ENCODE assay signal across 10 cellular contexts in the genomic region with DNA sequence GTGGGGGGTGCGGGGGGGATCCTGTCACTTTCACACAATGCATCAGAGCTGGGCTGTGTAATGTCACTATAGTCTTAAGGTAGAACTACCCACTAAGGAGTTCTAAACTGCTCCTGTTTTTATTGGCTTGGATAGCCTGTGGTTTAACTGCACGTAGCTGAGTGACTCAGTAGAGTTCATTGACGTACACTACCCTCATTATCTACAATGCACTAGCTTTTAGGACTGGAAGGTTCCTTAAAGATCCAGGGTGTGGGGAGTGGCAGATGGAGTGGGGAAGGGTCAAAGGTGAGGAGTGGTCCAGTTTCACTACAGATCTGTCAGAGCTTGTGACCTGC.
DNase-seq lines count a peak whose midpoint lies in the region; TF ChIP-seq lines count a peak whose summit lies in the region.
"Had no signal": no experiment of that assay in that cellular context is flagged by ENCODE, and none has a peak within 500 bp of the region (broad histone marks: within the 10 kb centered on the region; RNA-seq: fewer than 3 reads in every experiment).

No MANE protein-coding gene starts in this region.

- CTCF ChIA-PET in activated CD4-positive, alpha-beta T cell treated with anti-CD3 and anti-CD28 coated beads, Interleukin-2, amount 10 ng/mL, durations not matched to agents 7 days and 5 days (lab: Charles Lee), result no interaction called here

- peaks cover 3% of the 10 kb centered on the region for H3K4me1 Mint-ChIP-seq in activated CD4-positive, alpha-beta T cell treated with anti-CD3 and anti-CD28 coated beads, Interleukin-2, amount 10 ng/mL, durations not matched to agents 7 days and 5 days

- H3K4me3 Mint-ChIP-seq in activated CD4-positive, alpha-beta T cell treated with anti-CD3 and anti-CD28 coated beads, Interleukin-2, amount 10 ng/mL, durations not matched to agents 7 days and 5 days, result no peak overlapping the region

- H3K4me3 ChIP-seq in HFF-Myc (replicated peaks; ENCODE audit: low read depth, low read length) (no peak overlapping the region), SJSA1 (no peak overlapping the region), fibroblast of pulmonary artery (replicated peaks; ENCODE audit: low read depth, low read length) (no peak overlapping the region)
- H3K4me3 ChIP-seq: body of pancreas had no signal

- H3K27ac ChIP-seq in SJSA1, result peak overlapping the region; percentile 45; the same call in 1 of the 2 replicates
- H3K27ac ChIP-seq: body of pancreas had no signal

- no peaks in the 10 kb centered on the region for H3K36me3 Mint-ChIP-seq in activated CD4-positive, alpha-beta T cell treated with anti-CD3 and anti-CD28 coated beads, Interleukin-2, amount 10 ng/mL, durations not matched to agents 7 days and 5 days (ENCODE audit: low read depth)

- peak; percentile 46 for DNase-seq in HFF-Myc (ENCODE audit: extremely low read depth, low read depth)
- DNase-seq in SJSA1 (ENCODE audit: low read depth in 1 of 2, low spot score in 2 of 2), result peak in 1 of 2 experiments; percentile 36
- DNase-seq in fibroblast of pulmonary artery (ENCODE audit: low read depth), result peak; percentile 97
- peak; percentile 41 for DNase-seq in smooth muscle cell of the brain vasculature (ENCODE audit: low read depth, low spot score)
- no peak for DNase-seq in NCI-H1092 (lab: John Stamatoyannopoulos, UW)
- no peak for DNase-seq in superior temporal gyrus (ENCODE audit: extremely low spot score)
- no peak for DNase-seq in stimulated activated CD4-positive, alpha-beta T cell treated with anti-CD3 and anti-CD28 coated beads, Interleukin-2, amount 100 ng/mL, for 48 hours
- DNase-seq in activated CD4-positive, alpha-beta T cell treated with anti-CD3 and anti-CD28 coated beads, Interleukin-2, amount 10 ng/mL, durations not matched to agents 7 days and 5 days, result no peak
- DNase-seq: body of pancreas, GDM1 had no signal

- peaks cover 11% of the 10 kb centered on the region for H3K4me1 ChIP-seq in SJSA1 (replicated peaks)
- H3K4me1 ChIP-seq: body of pancreas had no signal

- no peaks in the 10 kb centered on the region for H3K27me3 ChIP-seq in SJSA1 (replicated peaks)
- H3K27me3 ChIP-seq: body of pancreas had no signal

- no peaks in the 10 kb centered on the region for H3K9me3 Mint-ChIP-seq in activated CD4-positive, alpha-beta T cell treated with anti-CD3 and anti-CD28 coated beads, Interleukin-2, amount 10 ng/mL, durations not matched to agents 7 days and 5 days

- H3K27ac Mint-ChIP-seq in activated CD4-positive, alpha-beta T cell treated with anti-CD3 and anti-CD28 coated beads, Interleukin-2, amount 10 ng/mL, durations not matched to agents 7 days and 5 days, result no peak overlapping the region

- no peaks in the 10 kb centered on the region for H3K9me3 ChIP-seq in SJSA1 (replicated peaks)
- H3K9me3 ChIP-seq: body of pancreas had no signal

- no peaks in the 10 kb centered on the region for H3K27me3 Mint-ChIP-seq in activated CD4-positive, alpha-beta T cell treated with anti-CD3 and anti-CD28 coated beads, Interleukin-2, amount 10 ng/mL, durations not matched to agents 7 days and 5 days

- no peaks in the 10 kb centered on the region for H3K36me3 ChIP-seq in SJSA1

- POLR2A ChIA-PET in activated CD4-positive, alpha-beta T cell treated with anti-CD3 and anti-CD28 coated beads, Interleukin-2, amount 10 ng/mL, durations not matched to agents 7 days and 5 days (lab: Charles Lee), result no interaction called here

- TF ChIP-seq CTCF in HFF-Myc (IDR thresholded peaks at IDR 0.05; ENCODE audit: low read depth, low read length, missing control alignments), result no peak
- no peak for TF ChIP-seq CTCF in fibroblast of pulmonary artery (IDR thresholded peaks at IDR 0.05; ENCODE audit: low read length, missing control alignments)

Comparison
In these comparisons a context has a peak if more than half of its experiments do, and no peak if none do; other contexts are left out.
1. DNase-seq: peak in HFF-Myc (single experiment), fibroblast of pulmonary artery (single experiment) and smooth muscle cell of the brain vasculature (single experiment); none in NCI-H1092 (single experiment), superior temporal gyrus (single experiment), stimulated activated CD4-positive, alpha-beta T cell treated with anti-CD3 and anti-CD28 coated beads, Interleukin-2, amount 100 ng/mL, for 48 hours (0 of 2) and activated CD4-positive, alpha-beta T cell treated with anti-CD3 and anti-CD28 coated beads, Interleukin-2, amount 10 ng/mL, durations not matched to agents 7 days and 5 days (single experiment).